ENCODE assay signal across 1 cellular context in genomic region chr15:80246425-80246894, GRCh38.
TF ChIP-seq lines count a peak whose summit lies in the region.

No MANE protein-coding gene starts in this region.

TF ChIP-seq in HepG2, 621 proteins besides CTCF, POLR2A, EP300 and RAD21 (continued from another document):
- no peak for TF ChIP-seq ZNF292 (CRISPR knock-in tag; IDR thresholded peaks at IDR 0.05; ENCODE audit: borderline replicate concordance, low read depth)
- no peak for TF ChIP-seq TOE1 (CRISPR knock-in tag; IDR thresholded peaks at IDR 0.05)
- no peak for TF ChIP-seq MXD3 (CRISPR knock-in tag; IDR thresholded peaks at IDR 0.05)
